Comparison of ENCODE assay signal across 13 cellular contexts in the genomic region with DNA sequence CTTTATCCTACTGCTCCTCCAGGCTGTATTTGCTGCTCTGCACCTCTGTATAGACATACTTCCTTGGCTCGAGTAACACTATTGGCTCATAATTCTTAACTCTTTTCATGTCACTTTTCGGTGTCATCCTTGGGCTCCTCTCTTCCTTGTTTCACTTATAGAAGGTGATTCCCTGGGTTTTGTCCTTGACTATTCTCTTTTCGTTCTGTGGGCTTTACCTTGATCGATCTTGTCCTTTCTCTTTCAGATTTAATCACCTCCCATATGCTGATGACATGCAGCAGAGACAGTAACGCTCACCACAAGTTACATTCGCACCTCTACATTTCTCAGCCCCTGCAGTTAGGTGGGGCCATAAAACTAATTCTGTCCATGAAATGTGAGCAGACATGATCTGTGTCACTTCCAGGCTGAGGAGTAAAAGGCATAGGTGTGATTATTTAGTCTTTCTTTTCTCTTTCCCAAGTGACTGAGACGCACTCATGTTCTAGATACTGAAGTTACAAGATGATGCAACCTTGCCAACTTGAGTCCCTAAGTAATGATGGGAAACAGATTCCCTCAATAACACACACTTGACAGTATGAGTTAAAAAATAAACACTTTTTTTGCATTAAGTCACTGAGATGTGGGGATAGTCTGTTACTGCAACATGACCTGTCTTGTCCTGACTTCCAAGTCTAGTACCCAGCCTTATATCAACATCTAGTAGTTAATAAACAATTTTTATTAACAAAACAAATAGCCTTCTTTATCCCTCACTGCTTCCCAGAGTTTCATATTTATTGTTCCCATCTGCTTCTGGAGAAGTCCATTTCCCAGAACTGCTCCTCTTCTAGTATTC. TPM values are rescaled to one million over a fixed set of nuclear protein-coding genes. Genes with fewer than 3 reads are reported as not detected.
DNase-seq lines count a peak whose midpoint lies in the region; ATAC-seq and TF ChIP-seq lines count a peak whose summit lies in the region.
"Had no signal": no experiment of that assay in that cellular context is flagged by ENCODE, and none has a peak within 500 bp of the region (broad histone marks: within the 10 kb centered on the region; RNA-seq: fewer than 3 reads in every experiment).

No MANE protein-coding gene starts in this region.

- no peak for DNase-seq in epithelial cell of prostate (ENCODE audit: low read depth, low spot score)
- DNase-seq in DMS153 treated with DMSO at 0.1 percent for 48 hours (lab: John Stamatoyannopoulos, UW; ENCODE audit: unreplicated experiment), result no peak
- no peak for DNase-seq in Calu3
- no peak for DNase-seq in SK-N-SH
- DNase-seq: Kasumi-1; stimulated activated naive B cell treated with anti-CD40 and anti-IgM and Interleukin-4, amounts not matched to agents 10 μg/mL and 1 μg/mL and 100 μg/mL, for 72 hours had no signal

- H3K4me3 ChIP-seq in SK-N-SH (ENCODE audit: low read depth in 2 of 2, low read length in 1 of 2), result no peak overlapping the region
- H3K4me3 ChIP-seq: cardiac muscle cell had no signal

- no peak overlapping the region for H2AFZ ChIP-seq in SK-N-SH (ENCODE audit: low read depth)

- WGBS in SK-N-SH (ENCODE audit: low lambda C conversion rate), result 13% methylated on average over 7 of the region's 7 CpGs

- peak; percentile 86 for ATAC-seq in GM18868 (IDR thresholded peaks at IDR 0.05; ENCODE audit: unreplicated experiment)
- peak; percentile 64 for ATAC-seq in GM21423 (IDR thresholded peaks at IDR 0.05; ENCODE audit: unreplicated experiment)
- ATAC-seq in HG03097 (IDR thresholded peaks at IDR 0.05; ENCODE audit: low FRiP score, unreplicated experiment), result peak; percentile 58
- ATAC-seq: stimulated activated naive B cell treated with anti-CD40 and anti-IgM and Interleukin-4, amounts not matched to agents 10 μg/mL and 1 μg/mL and 100 μg/mL, for 72 hours had no signal

- CTCF ChIA-PET in Calu3 (lab: Charles Lee) (no interaction called here), SK-N-SH (lab: Yijun Ruan, JAX) (no interaction called here)

- intact Hi-C loops in Calu3 (cut with micrococcal nuclease; ENCODE audit: unreplicated experiment), result no loop called here

- peaks cover 8% of the 10 kb centered on the region for H3K27me3 Mint-ChIP-seq in Calu3 (ENCODE audit: unreplicated experiment)

- H3K4me1 Mint-ChIP-seq in Calu3 (ENCODE audit: low read depth, unreplicated experiment), result no peaks in the 10 kb centered on the region

- H3K27me3 ChIP-seq in SK-N-SH (ENCODE audit: insufficient read depth), result peaks cover 21% of the 10 kb centered on the region; the same call in 1 of the 2 replicates
- H3K27me3 ChIP-seq: cardiac muscle cell had no signal

- H3K27ac Mint-ChIP-seq in Calu3 (ENCODE audit: unreplicated experiment), result no peak overlapping the region
- H3K27ac Mint-ChIP-seq: activated T-helper 2 cell treated with anti-CD3 and anti-CD28 coated beads, Interferon-gamma antibody, Interleukin-2, Interleukin-4, amounts not matched to agents 10 μg/mL and 5 μg/mL and 100 μg/mL, durations not matched to agents 14 hours and 24 hours and 36 hours; nephron; stimulated activated naive B cell treated with anti-CD40 and anti-IgM and Interleukin-4, amounts not matched to agents 10 μg/mL and 1 μg/mL and 100 μg/mL, for 72 hours had no signal

- no peak overlapping the region for H3K4me3 Mint-ChIP-seq in Calu3 (ENCODE audit: low read depth, unreplicated experiment)
- H3K4me3 Mint-ChIP-seq: nephron; stimulated activated naive B cell treated with anti-CD40 and anti-IgM and Interleukin-4, amounts not matched to agents 10 μg/mL and 1 μg/mL and 100 μg/mL, for 72 hours had no signal

- no peaks in the 10 kb centered on the region for H3K36me3 ChIP-seq in SK-N-SH (replicated peaks in 1 of 2; ENCODE audit: control insufficient read depth in 1 of 2, insufficient read depth in 2 of 2, low read length in 1 of 2)
- H3K36me3 ChIP-seq: cardiac muscle cell had no signal

- H3K4me2 ChIP-seq in SK-N-SH, result no peak overlapping the region

- TF ChIP-seq CTCF in Calu3 (IDR thresholded peaks at IDR 0.05; ENCODE audit: unreplicated experiment), result no peak
- TF ChIP-seq CTCF in SK-N-SH (IDR thresholded peaks at IDR 0.05), result no peak

- TF ChIP-seq RAD21 in SK-N-SH (IDR thresholded peaks at IDR 0.05; ENCODE audit: low read length), result no peak

- no peak overlapping the region for H3K9ac ChIP-seq in SK-N-SH

- no peaks in the 10 kb centered on the region for H3K79me2 ChIP-seq in SK-N-SH (ENCODE audit: insufficient read depth)

- no peaks in the 10 kb centered on the region for H3K9me2 ChIP-seq in SK-N-SH

- no peaks in the 10 kb centered on the region for H3K36me3 Mint-ChIP-seq in Calu3 (ENCODE audit: insufficient read depth, unreplicated experiment)

- BruUV-seq in Calu3 (replicated peaks; lab: Mats Ljungman, UMichigan), result no TSS peak

- no peak for TF ChIP-seq EP300 in SK-N-SH (IDR thresholded peaks at IDR 0.05; ENCODE audit: borderline replicate concordance in 1 of 2, low read depth in 1 of 2, low read length in 1 of 2)

- H3F3A ChIP-seq in SK-N-SH (replicated peaks; ENCODE audit: insufficient read depth), result no peaks in the 10 kb centered on the region

- peak overlapping the region; percentile 69 for H3K27ac ChIP-seq in epithelial cell of prostate
- H3K27ac ChIP-seq in SK-N-SH (ENCODE audit: low read depth in 2 of 2, low read length in 1 of 2), result no peak overlapping the region
- H3K27ac ChIP-seq: cardiac muscle cell had no signal

- no peaks in the 10 kb centered on the region; a peak in 1 of 4 replicates for H3K4me1 ChIP-seq in SK-N-SH (ENCODE audit: control insufficient read depth in 1 of 2, insufficient read depth in 2 of 2, low read depth in 1 of 2, low read length in 1 of 2)

- no peaks in the 10 kb centered on the region for H3K9me3 ChIP-seq in SK-N-SH

- no peaks in the 10 kb centered on the region for H3K9me3 Mint-ChIP-seq in Calu3 (ENCODE audit: low read depth, unreplicated experiment)
- H3K9me3 Mint-ChIP-seq: activated T-helper 2 cell treated with anti-CD3 and anti-CD28 coated beads, Interferon-gamma antibody, Interleukin-2, Interleukin-4, amounts not matched to agents 10 μg/mL and 5 μg/mL and 100 μg/mL, durations not matched to agents 14 hours and 24 hours and 36 hours; nephron had no signal

- POLR2A ChIA-PET in SK-N-SH (lab: Yijun Ruan, JAX), result no interaction called here

- H4K20me1 ChIP-seq in SK-N-SH (ENCODE audit: insufficient read depth), result no peaks in the 10 kb centered on the region

TF ChIP-seq in SK-N-SH, 30 proteins besides CTCF, POLR2A, EP300 and RAD21 (continues in another document):
- no peak for TF ChIP-seq IRF3 (IDR thresholded peaks at IDR 0.05; ENCODE audit: low read depth, low read length)
- TF ChIP-seq MEF2A (IDR thresholded peaks at IDR 0.05; ENCODE audit: borderline replicate concordance, low read depth), result no peak
- TF ChIP-seq USF1 (IDR thresholded peaks at IDR 0.05; ENCODE audit: borderline replicate concordance, low read depth), result no peak
- TF ChIP-seq RCOR1 (IDR thresholded peaks at IDR 0.05; ENCODE audit: low read length), result no peak
- no peak for TF ChIP-seq EZH2phosphoT487 (IDR thresholded peaks at IDR 0.05; ENCODE audit: borderline replicate concordance, low read depth)
- no peak for TF ChIP-seq NRF1 (IDR thresholded peaks at IDR 0.05; ENCODE audit: low read depth, low read length)
- no peak for TF ChIP-seq YY1 (IDR thresholded peaks at IDR 0.05; ENCODE audit: low read depth)
- TF ChIP-seq NFIC (IDR thresholded peaks at IDR 0.05; ENCODE audit: borderline replicate concordance), result no peak
- no peak for TF ChIP-seq FOXM1 (IDR thresholded peaks at IDR 0.05; ENCODE audit: low read depth)
- TF ChIP-seq FOSL2 (IDR thresholded peaks at IDR 0.05; ENCODE audit: borderline replicate concordance, low read depth), result no peak
- TF ChIP-seq, protein P1, sequence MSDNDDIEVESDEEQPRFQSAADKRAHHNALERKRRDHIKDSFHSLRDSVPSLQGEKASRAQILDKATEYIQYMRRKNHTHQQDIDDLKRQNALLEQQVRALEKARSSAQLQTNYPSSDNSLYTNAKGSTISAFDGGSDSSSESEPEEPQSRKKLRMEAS (IDR thresholded peaks at IDR 0.05; ENCODE audit: low read depth), result no peak

RNA-seq across cellular contexts. Expression of gene HAO2, which starts 49.9 kb away (rescaled TPM):
- total RNA-seq in Calu3 (2022), result not detected in 2 replicates
- not detected in 2 replicates for polyA plus RNA-seq in SK-N-SH (2012; rRNA removed)
- not detected in 2 replicates for polyA plus RNA-seq in SK-N-SH (2012; cell fraction: cytosol; rRNA removed)
- polyA plus RNA-seq in SK-N-SH (2012; cell fraction: nucleus; rRNA removed), result 0.04 TPM in 1 of 2 replicates, not detected in the other
- total RNA-seq: activated T-helper 2 cell treated with anti-CD3 and anti-CD28 coated beads, Interferon-gamma antibody, Interleukin-2, Interleukin-4, amounts not matched to agents 10 μg/mL and 5 μg/mL and 100 μg/mL, durations not matched to agents 14 hours and 24 hours and 36 hours; cardiac muscle cell; RPMI7951 had no signal
- polyA plus RNA-seq: cardiac muscle cell had no signal
